In the genomic region with DNA sequence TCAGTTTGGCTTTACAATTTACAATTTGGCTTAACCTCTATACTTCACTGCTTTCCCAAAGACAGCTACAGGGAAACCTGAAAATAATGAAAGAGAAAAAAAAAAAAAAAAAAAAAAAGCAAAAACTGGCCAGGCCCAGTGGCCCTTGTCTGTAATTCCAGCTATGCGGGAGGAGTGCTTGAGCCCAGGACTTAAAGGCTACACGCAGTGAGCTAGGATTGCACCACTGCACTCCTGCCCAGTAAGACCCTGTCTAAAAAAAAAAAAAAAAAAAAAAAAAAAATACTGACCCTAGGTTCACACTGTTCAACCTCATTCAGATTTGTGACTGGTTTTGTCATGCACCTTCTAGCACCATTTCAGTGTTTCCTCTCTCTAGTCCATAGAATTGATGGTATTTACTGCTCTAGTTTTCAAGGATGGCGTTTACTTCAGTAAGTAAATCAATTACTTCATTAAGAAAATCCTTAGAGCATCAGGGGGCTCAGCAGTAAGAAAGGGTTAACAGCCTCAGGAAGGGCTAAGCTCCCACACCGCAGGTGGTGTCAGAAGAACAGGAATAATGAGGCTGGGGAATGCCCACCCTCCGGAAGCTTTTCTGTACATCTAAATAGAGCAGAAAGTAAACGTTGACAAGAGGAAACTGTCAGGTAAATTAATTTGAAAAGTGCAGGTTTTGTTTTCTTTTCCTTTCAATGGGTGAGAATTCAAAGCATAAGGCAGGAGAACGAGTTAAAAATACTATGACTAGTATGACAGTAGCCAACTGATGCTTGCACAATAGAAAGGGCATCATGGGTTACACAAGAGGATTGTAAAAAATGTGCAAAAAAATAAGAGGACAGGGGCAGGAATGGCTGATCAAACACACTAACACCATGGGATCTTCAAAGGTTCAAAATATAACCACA, we compare ENCODE assay signal across 1 cellular context.
TF ChIP-seq lines count a peak whose summit lies in the region.

No MANE protein-coding gene starts in this region.

TF ChIP-seq in GM12891, 5 proteins besides CTCF, POLR2A, EP300 and RAD21:
- TF ChIP-seq SPI1 (IDR thresholded peaks at IDR 0.05; ENCODE audit: low read depth, low read length) = no peak
- no peak for TF ChIP-seq POLR2AphosphoS5 (IDR thresholded peaks at IDR 0.05; ENCODE audit: low read depth, low read length)
- no peak for TF ChIP-seq PAX5 (IDR thresholded peaks at IDR 0.05; ENCODE audit: insufficient read depth, low read length, severe bottlenecking)
- TF ChIP-seq TAF1 (IDR thresholded peaks at IDR 0.05; ENCODE audit: low read depth, low read length) = no peak
- TF ChIP-seq POU2F2 (IDR thresholded peaks at IDR 0.05; ENCODE audit: low read depth, low read length) = no peak
TF ChIP-seq in GM12891: peak in this region for 0.
